ENCODE assay signal across 9 cellular contexts in genomic region chr5:171337207-171337562, GRCh38. TPM values are rescaled to one million over a fixed set of nuclear protein-coding genes. Genes with fewer than 3 reads are reported as not detected.
DNase-seq lines count a peak whose midpoint lies in the region; ATAC-seq and TF ChIP-seq lines count a peak whose summit lies in the region.
"Had no signal": no experiment of that assay in that cellular context is flagged by ENCODE, and none has a peak within 500 bp of the region (broad histone marks: within the 10 kb centered on the region; RNA-seq: fewer than 3 reads in every experiment).

No MANE protein-coding gene starts in this region.

- H3K9me3 ChIP-seq in lower lobe of right lung (no peaks in the 10 kb centered on the region), aorta (ENCODE audit: control insufficient read depth, low read length) (no peaks in the 10 kb centered on the region), thyroid gland (no peaks in the 10 kb centered on the region)

- in situ Hi-C loops in brain microvascular endothelial cell (cut with HindIII; ENCODE audit: low pct_ligation_motif_present, low sequenced_read_pairs) = no loop called here

- peak overlapping the region; percentile 64 for H3K4me3 Mint-ChIP-seq in stimulated activated naive CD8-positive, alpha-beta T cell treated with anti-CD3 and anti-CD28 coated beads, Interleukin-15, Interleukin-2, amounts not matched to agents 100 ng/mL and 50 ng/mL, for 24 hours
- H3K4me3 Mint-ChIP-seq: neural crest cell had no signal

- H3K4me1 Mint-ChIP-seq in stimulated activated naive CD8-positive, alpha-beta T cell treated with anti-CD3 and anti-CD28 coated beads, Interleukin-15, Interleukin-2, amounts not matched to agents 100 ng/mL and 50 ng/mL, for 24 hours (ENCODE audit: low read depth) = peaks cover 4% of the 10 kb centered on the region
- H3K4me1 Mint-ChIP-seq: neural crest cell had no signal

- no peak for TF ChIP-seq CTCF in brain microvascular endothelial cell (IDR thresholded peaks at IDR 0.05; ENCODE audit: low read depth, low read length, missing control alignments)
- TF ChIP-seq CTCF in lower lobe of right lung (IDR thresholded peaks at IDR 0.05) = no peak
- no peak for TF ChIP-seq CTCF in foreskin keratinocyte (conservative IDR thresholded peaks at IDR 0.05)
- TF ChIP-seq CTCF in thyroid gland (IDR thresholded peaks at IDR 0.05) = no peak

- peak overlapping the region; percentile 52 for H3K4me3 ChIP-seq in brain microvascular endothelial cell (ENCODE audit: low read depth, low read length)
- H3K4me3 ChIP-seq in lower lobe of right lung = peak overlapping the region; percentile 45
- H3K4me3 ChIP-seq in aorta (ENCODE audit: low read length in 2 of 2) = no peak overlapping the region
- no peak overlapping the region for H3K4me3 ChIP-seq in thyroid gland (replicated peaks in 1 of 3)

- H3K36me3 ChIP-seq in brain microvascular endothelial cell (replicated peaks) (no peaks in the 10 kb centered on the region), lower lobe of right lung (no peaks in the 10 kb centered on the region), aorta (ENCODE audit: control insufficient read depth in 1 of 2, insufficient read depth in 2 of 2, low read length in 1 of 2) (no peaks in the 10 kb centered on the region), thyroid gland (no peaks in the 10 kb centered on the region)

- H3K27ac ChIP-seq in brain microvascular endothelial cell (no peak overlapping the region), lower lobe of right lung (no peak overlapping the region), aorta (ENCODE audit: low read depth in 1 of 2, low read length in 2 of 2) (no peak overlapping the region), foreskin keratinocyte (no peak overlapping the region), thyroid gland (no peak overlapping the region)

- DNase-seq in stimulated activated naive CD8-positive, alpha-beta T cell treated with anti-CD3 and anti-CD28 coated beads, Interleukin-15, Interleukin-2, amounts not matched to agents 100 U/mL and 50 U/mL, for 24 hours = no peak
- DNase-seq in brain microvascular endothelial cell (no peak), lower lobe of right lung (no peak), aorta (no peak), NCI-H524 (lab: John Stamatoyannopoulos, UW) (no peak), foreskin keratinocyte (no peak), thyroid gland (no peak)

- ATAC-seq in stimulated activated naive CD8-positive, alpha-beta T cell treated with anti-CD3 and anti-CD28 coated beads, Interleukin-15, Interleukin-2, amounts not matched to agents 100 U/mL and 50 U/mL, for 24 hours = no peak
- ATAC-seq in lower lobe of right lung (no peak), aorta (ENCODE audit: low FRiP score) (peak; percentile 19), foreskin keratinocyte (no peak)

- no peak overlapping the region for H3K27ac Mint-ChIP-seq in stimulated activated naive CD8-positive, alpha-beta T cell treated with anti-CD3 and anti-CD28 coated beads, Interleukin-15, Interleukin-2, amounts not matched to agents 100 ng/mL and 50 ng/mL, for 24 hours

- H3K4me1 ChIP-seq in lower lobe of right lung (peaks cover 12% of the 10 kb centered on the region), aorta (ENCODE audit: control insufficient read depth in 1 of 2, insufficient read depth in 2 of 2, low read length in 2 of 2) (no peaks in the 10 kb centered on the region), foreskin keratinocyte (peaks cover 4% of the 10 kb centered on the region), thyroid gland (no peaks in the 10 kb centered on the region)

- H3K27me3 Mint-ChIP-seq in stimulated activated naive CD8-positive, alpha-beta T cell treated with anti-CD3 and anti-CD28 coated beads, Interleukin-15, Interleukin-2, amounts not matched to agents 100 ng/mL and 50 ng/mL, for 24 hours = peaks cover 42% of the 10 kb centered on the region

- no peak for TF ChIP-seq POLR2A in thyroid gland (IDR thresholded peaks at IDR 0.05)

- H3K27me3 ChIP-seq in brain microvascular endothelial cell (replicated peaks) (peaks cover 4% of the 10 kb centered on the region), lower lobe of right lung (ENCODE audit: low read depth) (peaks cover 60% of the 10 kb centered on the region), aorta (ENCODE audit: control insufficient read depth in 1 of 2, insufficient read depth in 2 of 2, low read length in 1 of 2) (no peaks in the 10 kb centered on the region), foreskin keratinocyte (peaks cover 33% of the 10 kb centered on the region), thyroid gland (no peaks in the 10 kb centered on the region)

- 24 to 29% methylated on average over 11 of the region's 11 CpGs for WGBS in aorta, 2 donors
- 30 to 31% methylated on average over 11 of the region's 11 CpGs for WGBS in thyroid gland, 2 donors

- no peaks in the 10 kb centered on the region for H3K9me3 Mint-ChIP-seq in stimulated activated naive CD8-positive, alpha-beta T cell treated with anti-CD3 and anti-CD28 coated beads, Interleukin-15, Interleukin-2, amounts not matched to agents 100 ng/mL and 50 ng/mL, for 24 hours
- H3K9me3 Mint-ChIP-seq: neural crest cell had no signal

- intact Hi-C loops in lower lobe of right lung (cut with DNase I) (no loop called here), aorta (cut with DNase I) (loop anchor here (2.0 to 5.0 kb wide), 3 partner anchors 130 to 595 kb away; no protein-coding TSS in a partner anchor), thyroid gland (cut with DNase I) (no loop called here)

- no peaks in the 10 kb centered on the region for H3K36me3 Mint-ChIP-seq in stimulated activated naive CD8-positive, alpha-beta T cell treated with anti-CD3 and anti-CD28 coated beads, Interleukin-15, Interleukin-2, amounts not matched to agents 100 ng/mL and 50 ng/mL, for 24 hours (ENCODE audit: low read depth)

RNA-seq across cellular contexts. Expression of gene TLX3, which starts 28.1 kb away (rescaled TPM):
- total RNA-seq in lower lobe of right lung (not detected), aorta (not detected), foreskin keratinocyte (not detected in 2 replicates), thyroid gland (not detected)
- polyA plus RNA-seq in aorta (not detected), foreskin keratinocyte (0.03 TPM in 1 of 2 replicates, not detected in the other)

RNA-seq across cellular contexts. Expression of gene NPM1, which starts 50.5 kb away (rescaled TPM):
- 684 TPM for total RNA-seq in lower lobe of right lung
- 100 to 1,000 TPM; 496 to 519 TPM for total RNA-seq in aorta
- polyA plus RNA-seq in aorta = 1,000 to 10,000 TPM; 1,947 to 4,113 TPM
- 2,005 and 2,487 TPM in 2 replicates for total RNA-seq in foreskin keratinocyte
- polyA plus RNA-seq in foreskin keratinocyte = 1,746 and 2,423 TPM in 2 replicates
- total RNA-seq in thyroid gland = 100 to 1,000 TPM; 455 to 777 (median 561) TPM

Comparison
In these comparisons a context has a peak if more than half of its experiments do, and no peak if none do; other contexts are left out.
1. H3K4me3 ChIP-seq: peak in brain microvascular endothelial cell (single experiment) and lower lobe of right lung (single experiment); none in aorta (0 of 2) and thyroid gland (0 of 3).
2. intact Hi-C loops: an anchor here in aorta (2.0 to 5.0 kb wide); none called in lower lobe of right lung and thyroid gland.